In genomic region chr19:46493236-46494114, GRCh38 we compare ENCODE assay signal across 9 cellular contexts. TPM values are rescaled to one million over a fixed set of nuclear protein-coding genes. Genes with fewer than 3 reads are reported as not detected.
DNase-seq lines count a peak whose midpoint lies in the region; ATAC-seq lines count a peak whose summit lies in the region.
"Had no signal": no experiment of that assay in that cellular context is flagged by ENCODE, and none has a peak within 500 bp of the region (broad histone marks: within the 10 kb centered on the region; RNA-seq: fewer than 3 reads in every experiment).

No MANE protein-coding gene starts in this region.

- H3K27me3 ChIP-seq in ectodermal cell (ENCODE audit: control insufficient read depth, insufficient read depth, low read length, poor library complexity, severe bottlenecking) (peaks cover 71% of the 10 kb centered on the region), mucosa of stomach (ENCODE audit: control insufficient read depth, insufficient read depth, low read length) (peaks cover 43% of the 10 kb centered on the region), aorta (ENCODE audit: control insufficient read depth in 1 of 2, insufficient read depth in 2 of 2, low read length in 1 of 2) (no peaks in the 10 kb centered on the region), HAP-1 (ENCODE audit: low read depth) (no peaks in the 10 kb centered on the region)

- peak; percentile 15 for DNase-seq in stimulated activated CD4-positive, alpha-beta T cell treated with anti-CD3 and anti-CD28 coated beads, Interleukin-2, amount 100 ng/mL, for 4 hours (ENCODE audit: low read depth)
- DNase-seq in stimulated activated CD4-positive, alpha-beta T cell treated with anti-CD3 and anti-CD28 coated beads, Interleukin-2, amount 100 ng/mL, for 24 hours = no peak
- DNase-seq in aorta = peak; percentile 70 to 85
- DNase-seq in NCI-H1092 (lab: John Stamatoyannopoulos, UW) = no peak
- DNase-seq in NCI-H2171 treated with DMSO at 0.1 percent for 48 hours (lab: John Stamatoyannopoulos, UW) = no peak
- no peak for DNase-seq in HAP-1 (ENCODE audit: low spot score in 2 of 2)

- intact Hi-C loops in aorta (cut with DNase I) = no loop called here

- WGBS in ectodermal cell, 2 experiments = 35 to 39% methylated on average over 90 of the region's 90 CpGs
- 10 to 12% methylated on average over 79 to 90 of the region's 90 CpGs for WGBS in aorta, 2 donors

- H3K9me3 ChIP-seq in ectodermal cell (ENCODE audit: control insufficient read depth, low read length) (no peaks in the 10 kb centered on the region), mucosa of stomach (ENCODE audit: control insufficient read depth, low read length) (no peaks in the 10 kb centered on the region), aorta (ENCODE audit: control insufficient read depth, low read length) (no peaks in the 10 kb centered on the region), HAP-1 (no peaks in the 10 kb centered on the region)
- H3K9me3 ChIP-seq: thyroid gland had no signal

- peak overlapping the region; percentile 20 for H3K4me3 ChIP-seq in ectodermal cell (ENCODE audit: insufficient read depth, low read depth, low read length)
- no peak overlapping the region for H3K4me3 ChIP-seq in mucosa of stomach (ENCODE audit: low read length)
- H3K4me3 ChIP-seq in aorta (ENCODE audit: low read length in 2 of 2) = no peak overlapping the region
- no peak overlapping the region for H3K4me3 ChIP-seq in HAP-1
- H3K4me3 ChIP-seq: thyroid gland had no signal

- H3K4me1 ChIP-seq in ectodermal cell (ENCODE audit: control insufficient read depth, insufficient read depth, low read length) = peaks cover 25% of the 10 kb centered on the region
- H3K4me1 ChIP-seq in mucosa of stomach (ENCODE audit: control insufficient read depth, insufficient read depth, low read length) = peaks cover 17% of the 10 kb centered on the region
- no peaks in the 10 kb centered on the region for H3K4me1 ChIP-seq in aorta (ENCODE audit: control insufficient read depth in 1 of 2, insufficient read depth in 2 of 2, low read length in 2 of 2)
- no peaks in the 10 kb centered on the region for H3K4me1 ChIP-seq in HAP-1

- in situ Hi-C loops in HAP-1 (cut with MboI; ENCODE audit: low sequenced_read_pairs) = no loop called here

- H3K36me3 ChIP-seq in ectodermal cell (ENCODE audit: control insufficient read depth, insufficient read depth, low read length) (no peaks in the 10 kb centered on the region), mucosa of stomach (ENCODE audit: control insufficient read depth, insufficient read depth, low read length) (no peaks in the 10 kb centered on the region), aorta (ENCODE audit: control insufficient read depth in 1 of 2, insufficient read depth in 2 of 2, low read length in 1 of 2) (no peaks in the 10 kb centered on the region), HAP-1 (replicated peaks) (no peaks in the 10 kb centered on the region)
- H3K36me3 ChIP-seq: thyroid gland had no signal

- H3K27ac ChIP-seq in ectodermal cell (ENCODE audit: insufficient read depth, low read depth, low read length, poor library complexity, severe bottlenecking) (no peak overlapping the region), aorta (ENCODE audit: low read depth in 1 of 2, low read length in 2 of 2) (no peak overlapping the region)

- peak; percentile 28 for ATAC-seq in aorta (ENCODE audit: low FRiP score)

- peak overlapping the region; percentile 14 for H3K9ac ChIP-seq in mucosa of stomach (ENCODE audit: low read length)

RNA-seq across cellular contexts. Expression of gene PNMA8B, which starts 2.2 kb away (rescaled TPM):
- 2.2 TPM for polyA plus RNA-seq in ectodermal cell (2013, experiment 1 of 4)
- 2.0 TPM for polyA plus RNA-seq in ectodermal cell (2013, experiment 2 of 4)
- polyA plus RNA-seq in ectodermal cell (2013, experiment 3 of 4) = 2.1 TPM
- 2.4 TPM for polyA plus RNA-seq in ectodermal cell (2013, experiment 4 of 4)
- 1 to 10 TPM; 1.5 to 5.2 TPM for total RNA-seq in aorta
- polyA plus RNA-seq in aorta = under 1 TPM; 0.75 to 0.82 TPM

RNA-seq across cellular contexts. Expression of gene PNMA8A, which starts 22.1 kb away (rescaled TPM):
- polyA plus RNA-seq in ectodermal cell (2013, experiment 1 of 4) = 55.7 TPM
- 54.7 TPM for polyA plus RNA-seq in ectodermal cell (2013, experiment 2 of 4)
- polyA plus RNA-seq in ectodermal cell (2013, experiment 3 of 4) = 45.9 TPM
- 49.4 TPM for polyA plus RNA-seq in ectodermal cell (2013, experiment 4 of 4)
- 10 to 100 TPM in 1 of 2 donors, 1 to 10 TPM in 1; 6.8 to 12.4 TPM for total RNA-seq in aorta
- 1 to 10 TPM; 3.3 to 6.8 TPM for polyA plus RNA-seq in aorta

Comparison
In these comparisons a context has a peak if more than half of its experiments do, and no peak if none do; other contexts are left out.
1. DNase-seq: peak in stimulated activated CD4-positive, alpha-beta T cell treated with anti-CD3 and anti-CD28 coated beads, Interleukin-2, amount 100 ng/mL, for 4 hours (single experiment) and aorta (2 of 2); none in stimulated activated CD4-positive, alpha-beta T cell treated with anti-CD3 and anti-CD28 coated beads, Interleukin-2, amount 100 ng/mL, for 24 hours (0 of 2), NCI-H1092 (single experiment), NCI-H2171 treated with DMSO at 0.1 percent for 48 hours (single experiment) and HAP-1 (0 of 2).